ENCODE assay signal across 16 cellular contexts in genomic region chr7:134823400-134823799, GRCh38. TPM values are rescaled to one million over a fixed set of nuclear protein-coding genes. Genes with fewer than 3 reads are reported as not detected.
DNase-seq lines count a peak whose midpoint lies in the region; ATAC-seq and TF ChIP-seq lines count a peak whose summit lies in the region.
"Had no signal": no experiment of that assay in that cellular context is flagged by ENCODE, and none has a peak within 500 bp of the region (broad histone marks: within the 10 kb centered on the region; RNA-seq: fewer than 3 reads in every experiment).

No MANE protein-coding gene starts in this region.

- no peak for ATAC-seq in right lobe of liver
- ATAC-seq: PC-3 had no signal

- H3K4me1 ChIP-seq in SK-N-SH (ENCODE audit: control insufficient read depth in 1 of 2, insufficient read depth in 2 of 2, low read depth in 1 of 2, low read length in 1 of 2) (peaks cover 5 to 24% of the 10 kb centered on the region in 2 experiments), osteoblast (ENCODE audit: insufficient read depth, low read length) (peaks cover 62% of the 10 kb centered on the region), right lobe of liver (no peaks in the 10 kb centered on the region)

- H2AFZ ChIP-seq in SK-N-SH (ENCODE audit: low read depth) (no peak overlapping the region), osteoblast (ENCODE audit: low read length) (no peak overlapping the region)

- DNase-seq in AG09309 (ENCODE audit: low read depth) (peak; percentile 46), SK-N-SH (no peak), fibroblast of gingiva (ENCODE audit: low read depth) (peak; percentile 53), osteoblast (ENCODE audit: insufficient read length, low spot score, missing footprints) (no peak), posterior cingulate gyrus (no peak), DMS79 treated with DMSO at 0.1 percent for 48 hours (lab: John Stamatoyannopoulos, UW) (no peak), right lobe of liver (no peak)
- no peak for DNase-seq in stimulated activated CD4-positive, alpha-beta T cell treated with anti-CD3 and anti-CD28 coated beads, Interleukin-4, amount 100 ng/mL, for 4 hours
- DNase-seq: activated B cell treated with CpG ODN at 0.5 μM for 24 hours; activated gamma-delta T cell; effector CD8-positive, alpha-beta T cell; GOT3; head of caudate nucleus; NCI-H2029 treated with DMSO at 0.1 percent for 48 hours; NCI-H524 treated with DMSO at 0.1 percent for 48 hours; PC-3 had no signal

- H3K27ac ChIP-seq in SK-N-SH (ENCODE audit: low read depth in 2 of 2, low read length in 1 of 2) = peak overlapping the region; percentile 62 to 94
- peak overlapping the region; percentile 95 for H3K27ac ChIP-seq in osteoblast (ENCODE audit: low read depth, low read length)
- no peak overlapping the region for H3K27ac ChIP-seq in right lobe of liver

- TF ChIP-seq EP300 in SK-N-SH (IDR thresholded peaks at IDR 0.05; ENCODE audit: borderline replicate concordance in 1 of 2, low read depth in 1 of 2, low read length in 1 of 2) = peak in 1 of 2 experiments; percentile 72; a peak in 1 of 4 replicates

- H3K79me2 ChIP-seq in SK-N-SH (ENCODE audit: insufficient read depth) (peaks cover 96% of the 10 kb centered on the region), osteoblast (ENCODE audit: insufficient read depth, low read length) (peaks cover 92% of the 10 kb centered on the region)

- 13% methylated on average over 1 of the region's 1 CpG for WGBS in SK-N-SH (ENCODE audit: low lambda C conversion rate)
- WGBS in right lobe of liver (ENCODE audit: insufficient coverage, low coverage, low lambda C conversion rate, missing lambda C conversion rate) = 58% methylated on average over 1 of the region's 1 CpG

- H3K9me3 ChIP-seq in SK-N-SH (no peaks in the 10 kb centered on the region), osteoblast (ENCODE audit: low read depth, low read length) (no peaks in the 10 kb centered on the region), right lobe of liver (no peaks in the 10 kb centered on the region)

- POLR2A ChIA-PET in SK-N-SH (lab: Yijun Ruan, JAX) = no interaction called here

- no peaks in the 10 kb centered on the region for H3K9me2 ChIP-seq in SK-N-SH

- intact Hi-C loops in posterior cingulate gyrus (cut with DNase I) (no loop called here), right lobe of liver (cut with DNase I) (no loop called here)

- TF ChIP-seq CTCF in AG09309 (IDR thresholded peaks at IDR 0.05; ENCODE audit: control insufficient read depth, insufficient read depth, low read depth, low read length, missing control alignments) = no peak
- TF ChIP-seq CTCF in SK-N-SH (IDR thresholded peaks at IDR 0.05) = no peak
- no peak for TF ChIP-seq CTCF in osteoblast (IDR thresholded peaks at IDR 0.05; ENCODE audit: extremely low read depth, low read depth, low read length)
- TF ChIP-seq CTCF in right lobe of liver (IDR thresholded peaks at IDR 0.05) = no peak

- TF ChIP-seq POLR2A in right lobe of liver (IDR thresholded peaks at IDR 0.05) = no peak

- TF ChIP-seq RAD21 in SK-N-SH (IDR thresholded peaks at IDR 0.05; ENCODE audit: low read length) = no peak

- H4K20me1 ChIP-seq in SK-N-SH (ENCODE audit: insufficient read depth) (peaks cover 6% of the 10 kb centered on the region), osteoblast (ENCODE audit: insufficient read depth, low read length) (peaks cover 48% of the 10 kb centered on the region)

- no peaks in the 10 kb centered on the region for H3K27me3 ChIP-seq in SK-N-SH (ENCODE audit: insufficient read depth)
- H3K27me3 ChIP-seq in osteoblast (ENCODE audit: insufficient read depth, low read length) = no peaks in the 10 kb centered on the region
- no peaks in the 10 kb centered on the region for H3K27me3 ChIP-seq in right lobe of liver

- CTCF ChIA-PET in SK-N-SH (lab: Yijun Ruan, JAX) = interaction anchor here (1.7 kb wide), 1 partner anchor 9 kb away, joined by 6 read pairs; no protein-coding TSS in a partner anchor

- H3K4me2 ChIP-seq in SK-N-SH (peak overlapping the region; percentile 12; the same call in 1 of the 2 replicates), osteoblast (ENCODE audit: insufficient read depth, low read length) (peak overlapping the region; percentile 42)

- H3K4me3 ChIP-seq in AG09309 (ENCODE audit: control insufficient read depth, low read depth, low read length) (no peak overlapping the region), SK-N-SH (ENCODE audit: low read depth in 2 of 2, low read length in 1 of 2) (no peak overlapping the region), osteoblast (ENCODE audit: insufficient read depth, low read length) (no peak overlapping the region), right lobe of liver (no peak overlapping the region)

- peaks cover 21 to 41% of the 10 kb centered on the region in 2 experiments for H3K36me3 ChIP-seq in SK-N-SH (replicated peaks in 1 of 2; ENCODE audit: control insufficient read depth in 1 of 2, insufficient read depth in 2 of 2, low read length in 1 of 2)
- peaks cover 59% of the 10 kb centered on the region for H3K36me3 ChIP-seq in osteoblast (ENCODE audit: insufficient read depth, low read length)
- H3K36me3 ChIP-seq in right lobe of liver = no peaks in the 10 kb centered on the region

- peak overlapping the region; percentile 28; the same call in 1 of the 2 replicates for H3K9ac ChIP-seq in SK-N-SH

- peaks cover 38% of the 10 kb centered on the region for H3F3A ChIP-seq in SK-N-SH (replicated peaks; ENCODE audit: insufficient read depth)

TF ChIP-seq in SK-N-SH, 30 proteins besides CTCF, POLR2A, EP300 and RAD21 (continues in another document):
- TF ChIP-seq NFIC (IDR thresholded peaks at IDR 0.05; ENCODE audit: borderline replicate concordance) = no peak
- peak; percentile 36 for TF ChIP-seq POLR2AphosphoS5 (IDR thresholded peaks at IDR 0.05; ENCODE audit: low read depth, low read length)
- TF ChIP-seq SIN3A (IDR thresholded peaks at IDR 0.05; ENCODE audit: borderline replicate concordance, low read depth, low read length) = 0 out of 2 replicates have a peak, but pooled peaks have one; percentile 30
- 0 out of 2 replicates have a peak, but pooled peaks have one; percentile 25 for TF ChIP-seq RXRA (IDR thresholded peaks at IDR 0.05; ENCODE audit: borderline replicate concordance, low read depth)
- TF ChIP-seq USF1 (IDR thresholded peaks at IDR 0.05; ENCODE audit: borderline replicate concordance, low read depth) = no peak
- peak; percentile 53; the same call in 1 of the 2 replicates for TF ChIP-seq JUND (IDR thresholded peaks at IDR 0.05)
- TF ChIP-seq FOXJ3 (CRISPR knock-in tag; IDR thresholded peaks at IDR 0.05) = no peak
- TF ChIP-seq FOSL2 (IDR thresholded peaks at IDR 0.05; ENCODE audit: borderline replicate concordance, low read depth) = peak; percentile 84
- TF ChIP-seq FOXM1 (IDR thresholded peaks at IDR 0.05; ENCODE audit: low read depth) = no peak
- TF ChIP-seq USF2 (IDR thresholded peaks at IDR 0.05; ENCODE audit: borderline replicate concordance, low read depth, low read length) = no peak
- no peak for TF ChIP-seq TAF1 (IDR thresholded peaks at IDR 0.05; ENCODE audit: borderline replicate concordance, low read depth, low read length)
- no peak for TF ChIP-seq REST (IDR thresholded peaks at IDR 0.05; ENCODE audit: low read depth, low read length)
- peak; percentile 82 for TF ChIP-seq TEAD4 (IDR thresholded peaks at IDR 0.05; ENCODE audit: borderline replicate concordance, insufficient read depth)
- TF ChIP-seq EZH2phosphoT487 (IDR thresholded peaks at IDR 0.05; ENCODE audit: borderline replicate concordance, low read depth) = no peak
- TF ChIP-seq YY1 (IDR thresholded peaks at IDR 0.05; ENCODE audit: low read depth) = peak; percentile 49; the same call in 1 of the 2 replicates
- TF ChIP-seq ELF1 (IDR thresholded peaks at IDR 0.05) = no peak

RNA-seq across cellular contexts. Expression of gene CALD1, which starts 44.0 kb away (rescaled TPM):
- 299 and 303 TPM in 2 replicates for polyA plus RNA-seq in SK-N-SH (2012; rRNA removed)
- 269 and 329 TPM in 2 replicates for polyA plus RNA-seq in SK-N-SH (2012; cell fraction: cytosol; rRNA removed)
- polyA plus RNA-seq in SK-N-SH (2012; cell fraction: nucleus; rRNA removed) = 304 and 462 TPM in 2 replicates
- total RNA-seq in osteoblast (1,075 and 1,123 TPM in 2 replicates), right lobe of liver (100 to 1,000 TPM; 110 to 181 (median 131) TPM)

Comparison
In these comparisons a context has a peak if more than half of its experiments do, and no peak if none do; other contexts are left out.
1. DNase-seq: peak in AG09309 (single experiment) and fibroblast of gingiva (single experiment); none in SK-N-SH (single experiment), osteoblast (single experiment), posterior cingulate gyrus (0 of 10), DMS79 treated with DMSO at 0.1 percent for 48 hours (single experiment), right lobe of liver (0 of 3) and stimulated activated CD4-positive, alpha-beta T cell treated with anti-CD3 and anti-CD28 coated beads, Interleukin-4, amount 100 ng/mL, for 4 hours (0 of 2).
2. H3K27ac ChIP-seq: peak in SK-N-SH (2 of 2) and osteoblast (single experiment); none in right lobe of liver (0 of 3).